18 cellular contexts compared by ENCODE assay signal in the genomic region with DNA sequence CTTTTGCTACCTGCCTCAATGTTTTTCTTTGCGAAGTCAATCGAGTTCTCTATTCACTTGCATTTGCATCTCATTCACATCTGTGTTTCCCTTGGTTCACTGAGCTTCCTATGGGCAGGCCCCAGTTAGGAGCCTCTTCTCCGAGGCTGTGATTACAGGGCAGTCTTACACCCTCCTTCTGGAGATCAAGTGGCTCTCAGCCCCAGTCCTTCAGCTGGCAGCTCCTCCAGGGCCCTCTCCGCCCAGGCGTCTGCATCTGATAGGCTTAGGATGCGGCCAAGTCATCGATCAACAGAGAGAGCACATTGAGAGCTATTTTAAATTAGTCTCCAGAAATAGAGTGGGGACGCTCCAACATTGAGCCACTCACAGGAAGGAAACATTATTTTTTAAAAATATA. TPM values are rescaled to one million over a fixed set of nuclear protein-coding genes. Genes with fewer than 3 reads are reported as not detected.
DNase-seq lines count a peak whose midpoint lies in the region; ATAC-seq and TF ChIP-seq lines count a peak whose summit lies in the region.
"Had no signal": no experiment of that assay in that cellular context is flagged by ENCODE, and none has a peak within 500 bp of the region (broad histone marks: within the 10 kb centered on the region; RNA-seq: fewer than 3 reads in every experiment).

No MANE protein-coding gene starts in this region.

- H3K9me3 ChIP-seq in HCT116 (ENCODE audit: control insufficient read depth in 1 of 2, insufficient read depth in 1 of 2, low read depth in 1 of 2, low read length in 2 of 2) (no peaks in the 10 kb centered on the region), Panc1 (ENCODE audit: control insufficient read depth, insufficient read depth, low read depth, low read length) (no peaks in the 10 kb centered on the region), smooth muscle cell (replicated peaks; ENCODE audit: low read depth) (no peaks in the 10 kb centered on the region)
- H3K9me3 ChIP-seq: BLaER1, Peyer's patch, psoas muscle had no signal

- H3K27me3 ChIP-seq in HCT116 (ENCODE audit: insufficient read depth, low read length) (no peaks in the 10 kb centered on the region), Panc1 (ENCODE audit: control insufficient read depth, insufficient read depth, low read length) (no peaks in the 10 kb centered on the region), smooth muscle cell (ENCODE audit: low read depth) (no peaks in the 10 kb centered on the region)
- H3K27me3 ChIP-seq: BLaER1, Peyer's patch had no signal

- H3K9me2 ChIP-seq in HCT116 (ENCODE audit: insufficient read depth) = no peaks in the 10 kb centered on the region

- DNase-seq in HCT116 (ENCODE audit: low read depth, low spot score) (no peak), Panc1 (ENCODE audit: low read depth, low spot score) (no peak), iPS-NIHi11 (ENCODE audit: low spot score) (peak; percentile 41), smooth muscle cell (lab: John Stamatoyannopoulos, UW; ENCODE audit: unreplicated experiment) (no peak), kidney glomerular epithelial cell (lab: John Stamatoyannopoulos, UW) (no peak)
- no peak for DNase-seq in stimulated activated effector memory CD8-positive, alpha-beta T cell treated with anti-CD3 and anti-CD28 coated beads, Interleukin-12 subunit alpha, Interleukin-12 subunit beta, amount 100 ng/mL, for 72 hours (ENCODE audit: low spot score in 2 of 2)
- DNase-seq: activated CD8-positive, alpha-beta T cell treated with anti-CD3 and anti-CD28 coated beads for 36 hours; DMS 273 treated with DMSO at 0.1 percent for 48 hours; hippocampal formation; naive B cell; NCI-H1436 treated with DMSO at 0.1 percent for 48 hours; NCI-H526 treated with DMSO at 0.1 percent for 48 hours; Peyer's patch; psoas muscle had no signal

- no peak overlapping the region for H3K4me3 ChIP-seq in HCT116 (replicated peaks in 1 of 2; ENCODE audit: low read depth in 1 of 2, low read length in 2 of 2)
- H3K4me3 ChIP-seq in Panc1 (ENCODE audit: low read depth in 2 of 2, low read length in 2 of 2) = no peak overlapping the region
- H3K4me3 ChIP-seq in smooth muscle cell = no peak overlapping the region
- H3K4me3 ChIP-seq: BLaER1, Peyer's patch, psoas muscle had no signal

- H3K4me2 ChIP-seq in HCT116 (ENCODE audit: low read length) (peak overlapping the region; percentile 49; the same call in 1 of the 2 replicates), smooth muscle cell (peak overlapping the region; percentile 71)
- H3K4me2 ChIP-seq: BLaER1 had no signal

- POLR2A ChIA-PET in HCT116 (lab: Charles Lee) (interaction anchor here (1.5 to 3.5 kb wide), 3 partner anchors 9 to 125 kb away, joined by 5 to 14 read pairs (median 7); no protein-coding TSS in a partner anchor), Panc1 (lab: Charles Lee) (interaction anchor here (0.5 to 1.1 kb wide), 2 partner anchors 8 to 9 kb away, joined by 3 to 4 read pairs; no protein-coding TSS in a partner anchor)

- intact Hi-C loops in HCT116 (cut with micrococcal nuclease) = no loop called here
- intact Hi-C loops in Panc1 (cut with micrococcal nuclease; ENCODE audit: unreplicated experiment) = no loop called here

- H3K4me1 Mint-ChIP-seq in stimulated activated effector memory CD8-positive, alpha-beta T cell treated with anti-CD3 and anti-CD28 coated beads, Interleukin-12 subunit alpha, Interleukin-12 subunit beta, amount 100 ng/mL, for 72 hours = peaks cover 39% of the 10 kb centered on the region

- TF ChIP-seq CTCF in HCT116 (IDR thresholded peaks at IDR 0.05 in 2 of 3, conservative IDR thresholded peaks at IDR 0.05 in 1 of 3; ENCODE audit: borderline replicate concordance in 1 of 3, insufficient read depth in 1 of 3, low read depth in 2 of 3, low read length in 2 of 3) (no peak), Panc1 (IDR thresholded peaks at IDR 0.05) (no peak), smooth muscle cell (IDR thresholded peaks at IDR 0.05; ENCODE audit: borderline replicate concordance, insufficient read depth, poor library complexity, severe bottlenecking) (no peak)

- TF ChIP-seq POLR2A in HCT116 (IDR thresholded peaks at IDR 0.05; ENCODE audit: borderline replicate concordance, extremely low read depth, insufficient read depth, insufficient read length) = no peak

- CTCF ChIA-PET in HCT116 (lab: Charles Lee) (no interaction called here), Panc1 (lab: Charles Lee) (no interaction called here)

- in situ Hi-C loops in Panc1 (cut with HindIII; ENCODE audit: low pct_unique_long_range_greater_than_20kb, low sequenced_read_pairs) = no loop called here

- H3K27ac ChIP-seq in HCT116 (ENCODE audit: low read depth, low read length) (peak overlapping the region; percentile 100), Panc1 (ENCODE audit: low read length) (peak overlapping the region; percentile 100), smooth muscle cell (ENCODE audit: low read depth) (peak overlapping the region; percentile 83)
- H3K27ac ChIP-seq: BLaER1, Peyer's patch, psoas muscle had no signal

- peaks cover 26% of the 10 kb centered on the region for H3F3A ChIP-seq in smooth muscle cell (ENCODE audit: low read depth)

- H3K36me3 ChIP-seq in HCT116 (ENCODE audit: control insufficient read depth in 1 of 2, insufficient read depth in 2 of 2, low read length in 2 of 2) (no peaks in the 10 kb centered on the region; a peak in 1 of 4 replicates), Panc1 (ENCODE audit: control insufficient read depth, insufficient read depth, low read length) (no peaks in the 10 kb centered on the region; the same call in 1 of the 2 replicates), smooth muscle cell (ENCODE audit: low read depth) (no peaks in the 10 kb centered on the region)
- H3K36me3 ChIP-seq: Peyer's patch had no signal

- peaks cover 10% of the 10 kb centered on the region for H3K36me3 Mint-ChIP-seq in stimulated activated effector memory CD8-positive, alpha-beta T cell treated with anti-CD3 and anti-CD28 coated beads, Interleukin-12 subunit alpha, Interleukin-12 subunit beta, amount 100 ng/mL, for 72 hours

- ATAC-seq in HCT116 (peak; percentile 58), Panc1 (peak; percentile 49), HG03108 (IDR thresholded peaks at IDR 0.05; ENCODE audit: unreplicated experiment) (no peak), HG02642 (IDR thresholded peaks at IDR 0.05; ENCODE audit: poor library complexity, unreplicated experiment) (no peak)
- no peak for ATAC-seq in stimulated activated effector memory CD8-positive, alpha-beta T cell treated with anti-CD3 and anti-CD28 coated beads, Interleukin-12 subunit alpha, Interleukin-12 subunit beta, amount 100 ng/mL, for 72 hours
- ATAC-seq: activated CD8-positive, alpha-beta T cell treated with anti-CD3 and anti-CD28 coated beads for 36 hours; psoas muscle had no signal

- no peak overlapping the region for H3K9ac ChIP-seq in HCT116 (ENCODE audit: low read length)
- H3K9ac ChIP-seq in smooth muscle cell (ENCODE audit: low read depth) = no peak overlapping the region
- H3K9ac ChIP-seq: BLaER1 had no signal

- RAD21 ChIA-PET in HCT116 (lab: Charles Lee; ENCODE audit: low non-redundant PET in 1 of 2, low total read pairs in 2 of 2, uncharacterized antibody in 2 of 2, unreplicated experiment in 2 of 2) = no interaction called here

- H3K79me2 ChIP-seq in HCT116 (ENCODE audit: insufficient read depth, low read length) = peaks cover 41% of the 10 kb centered on the region
- peaks cover 88% of the 10 kb centered on the region for H3K79me2 ChIP-seq in smooth muscle cell (ENCODE audit: low read depth)

- H3K4me3 Mint-ChIP-seq in stimulated activated effector memory CD8-positive, alpha-beta T cell treated with anti-CD3 and anti-CD28 coated beads, Interleukin-12 subunit alpha, Interleukin-12 subunit beta, amount 100 ng/mL, for 72 hours = no peak overlapping the region
- H3K4me3 Mint-ChIP-seq: activated CD8-positive, alpha-beta T cell treated with anti-CD3 and anti-CD28 coated beads for 36 hours; dendritic cell treated with granulocyte-macrophage colony-stimulating factor and Interleukin-4, amounts not matched to agents 40 ng/mL and 50 ng/mL, for 4 days; naive B cell had no signal

- no peak for TF ChIP-seq RAD21 in HCT116 (IDR thresholded peaks at IDR 0.05; ENCODE audit: low read depth)

- H3K4me1 ChIP-seq in HCT116 (ENCODE audit: control insufficient read depth in 1 of 2, insufficient read depth in 2 of 2, low read length in 2 of 2) (peaks cover 86 to 96% of the 10 kb centered on the region in 2 experiments), Panc1 (ENCODE audit: control insufficient read depth, insufficient read depth, low read length) (peaks cover 93% of the 10 kb centered on the region), smooth muscle cell (ENCODE audit: low read depth) (peaks cover 19% of the 10 kb centered on the region)

- no peaks in the 10 kb centered on the region for H3K9me3 Mint-ChIP-seq in stimulated activated effector memory CD8-positive, alpha-beta T cell treated with anti-CD3 and anti-CD28 coated beads, Interleukin-12 subunit alpha, Interleukin-12 subunit beta, amount 100 ng/mL, for 72 hours
- H3K9me3 Mint-ChIP-seq: activated CD8-positive, alpha-beta T cell treated with anti-CD3 and anti-CD28 coated beads for 36 hours; dendritic cell treated with granulocyte-macrophage colony-stimulating factor and Interleukin-4, amounts not matched to agents 40 ng/mL and 50 ng/mL, for 4 days; naive B cell had no signal

- 57% methylated on average over 8 of the region's 8 CpGs for WGBS in smooth muscle cell (ENCODE audit: low lambda C conversion rate)

- BruUV-seq in HCT116 (replicated peaks; lab: Mats Ljungman, UMichigan) (no TSS peak), Panc1 (replicated peaks; lab: Mats Ljungman, UMichigan) (no TSS peak)

- no peak overlapping the region for H3K27ac Mint-ChIP-seq in stimulated activated effector memory CD8-positive, alpha-beta T cell treated with anti-CD3 and anti-CD28 coated beads, Interleukin-12 subunit alpha, Interleukin-12 subunit beta, amount 100 ng/mL, for 72 hours
- H3K27ac Mint-ChIP-seq: activated CD8-positive, alpha-beta T cell treated with anti-CD3 and anti-CD28 coated beads for 36 hours; dendritic cell treated with granulocyte-macrophage colony-stimulating factor and Interleukin-4, amounts not matched to agents 40 ng/mL and 50 ng/mL, for 4 days had no signal

- H4K20me1 ChIP-seq in HCT116 (ENCODE audit: insufficient read depth) (no peaks in the 10 kb centered on the region), smooth muscle cell (ENCODE audit: low read depth) (peaks cover 32% of the 10 kb centered on the region)

- H2AFZ ChIP-seq in HCT116 (ENCODE audit: low read depth, low read length, poor library complexity, severe bottlenecking) (no peak overlapping the region), smooth muscle cell (ENCODE audit: low read depth) (no peak overlapping the region)

TF ChIP-seq in HCT116, 20 proteins besides CTCF, POLR2A, EP300 and RAD21 (continues in another document):
- no peak for TF ChIP-seq EZH2 (IDR thresholded peaks at IDR 0.05)
- no peak for TF ChIP-seq SIN3A (IDR thresholded peaks at IDR 0.05; ENCODE audit: low read depth)
- no peak for TF ChIP-seq CEBPB (IDR thresholded peaks at IDR 0.05; ENCODE audit: low read depth)

RNA-seq across cellular contexts. Expression of gene MBNL2, which starts 44.2 kb away (rescaled TPM):
- total RNA-seq in HCT116 (2021; ENCODE audit: unreplicated experiment) (73.9 TPM), Panc1 (2021; ENCODE audit: unreplicated experiment) (103 TPM), smooth muscle cell (120 and 147 TPM in 2 replicates)
- polyA plus RNA-seq in HCT116 (2012) = 40.8 and 43.6 TPM in 2 replicates
- 42.3 TPM for polyA plus RNA-seq in Panc1 (2012; ENCODE audit: insufficient read length)
- polyA plus RNA-seq in smooth muscle cell = 33.7 and 34.9 TPM in 2 replicates

Comparison
In these comparisons a context has a peak if more than half of its experiments do, and no peak if none do; other contexts are left out.
1. ATAC-seq: peak in HCT116 (single experiment) and Panc1 (single experiment); none in HG03108 (single experiment), HG02642 (single experiment) and stimulated activated effector memory CD8-positive, alpha-beta T cell treated with anti-CD3 and anti-CD28 coated beads, Interleukin-12 subunit alpha, Interleukin-12 subunit beta, amount 100 ng/mL, for 72 hours (single experiment).
2. Peak in every context shown above with its lines, with median percentiles within 50 percentile points of each other: H3K27ac ChIP-seq.